13 cellular contexts compared by ENCODE assay signal in the genomic region with DNA sequence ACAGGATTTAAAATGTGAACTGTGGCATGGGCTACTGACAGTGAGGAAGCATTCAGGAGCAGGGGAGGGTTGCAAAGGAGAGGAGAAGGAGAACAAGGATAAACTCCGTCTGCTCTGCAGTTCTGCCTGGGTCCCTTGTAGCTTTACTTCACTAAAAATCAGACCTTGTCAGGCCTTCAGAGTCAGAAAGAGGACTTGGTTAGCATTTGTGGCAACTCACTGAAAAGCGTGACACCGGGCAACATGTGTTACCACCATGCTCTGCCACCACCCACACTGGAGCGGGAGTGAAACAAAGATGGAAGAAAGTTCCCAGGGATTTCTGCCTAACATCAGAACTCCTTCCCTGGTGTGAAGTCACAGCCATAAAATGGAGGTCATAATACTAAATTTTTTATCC. TPM values are rescaled to one million over a fixed set of nuclear protein-coding genes. Genes with fewer than 3 reads are reported as not detected.
DNase-seq lines count a peak whose midpoint lies in the region; ATAC-seq and TF ChIP-seq lines count a peak whose summit lies in the region.
"Had no signal": no experiment of that assay in that cellular context is flagged by ENCODE, and none has a peak within 500 bp of the region (broad histone marks: within the 10 kb centered on the region; RNA-seq: fewer than 3 reads in every experiment).

No MANE protein-coding gene starts in this region.

- peak; percentile 17 to 30 for ATAC-seq in activated T-cell treated with anti-CD3 and anti-CD28 coated beads, Interleukin-2, amount 50 U/mL, for 4 hours
- ATAC-seq in activated CD8-positive, alpha-beta T cell treated with anti-CD3 and anti-CD28 coated beads, Interleukin-2, amount 10 ng/mL, durations not matched to agents 7 days and 5 days: no peak
- ATAC-seq: sciatic nerve had no signal

- TF ChIP-seq CTCF in esophagus muscularis mucosa (IDR thresholded peaks at IDR 0.05) (no peak), stomach (IDR thresholded peaks at IDR 0.05) (no peak)

- CTCF ChIA-PET in activated CD8-positive, alpha-beta T cell treated with anti-CD3 and anti-CD28 coated beads, Interleukin-2, amount 10 ng/mL, durations not matched to agents 7 days and 5 days (lab: Charles Lee): interaction anchor here (0.6 to 7.8 kb wide), 19 partner anchors 9 to 166 kb away, joined by 3 to 175 read pairs (median 9); partner anchors contain the start of gene FYB1

- no peaks in the 10 kb centered on the region for H3K9me3 ChIP-seq in esophagus muscularis mucosa
- no peaks in the 10 kb centered on the region for H3K9me3 ChIP-seq in stomach
- H3K9me3 ChIP-seq: thyroid gland had no signal

- peaks cover 4% of the 10 kb centered on the region for H3K36me3 Mint-ChIP-seq in activated T-cell treated with anti-CD3 and anti-CD28 coated beads, Interleukin-2, amount 50 U/mL, for 4 hours (ENCODE audit: insufficient read depth)
- peaks cover 45% of the 10 kb centered on the region for H3K36me3 Mint-ChIP-seq in activated CD8-positive, alpha-beta T cell treated with anti-CD3 and anti-CD28 coated beads, Interleukin-2, amount 10 ng/mL, durations not matched to agents 7 days and 5 days (ENCODE audit: low read depth)

- H3K4me1 ChIP-seq in esophagus muscularis mucosa: no peaks in the 10 kb centered on the region
- H3K4me1 ChIP-seq in stomach: peaks cover 0 to 4% (median 0%) of the 10 kb centered on the region in 4 donors

- TF ChIP-seq EP300 in esophagus muscularis mucosa (IDR thresholded peaks at IDR 0.05) (no peak), stomach (IDR thresholded peaks at IDR 0.05) (no peak)

- H3K27ac Mint-ChIP-seq in activated CD8-positive, alpha-beta T cell treated with anti-CD3 and anti-CD28 coated beads, Interleukin-2, amount 10 ng/mL, durations not matched to agents 7 days and 5 days: peak overlapping the region; percentile 86

- no peak for DNase-seq in activated T-cell treated with anti-CD3 and anti-CD28 coated beads, Interleukin-2, amount 50 U/mL, for 4 hours
- no peak for DNase-seq in activated T-cell treated with anti-CD3 and anti-CD28 coated beads for 4 hours
- DNase-seq in activated CD8-positive, alpha-beta T cell treated with anti-CD3 and anti-CD28 coated beads, Interleukin-2, amount 10 ng/mL, durations not matched to agents 7 days and 5 days: peak; percentile 52
- peak; percentile 64 for DNase-seq in esophagus muscularis mucosa (ENCODE audit: extremely low spot score)
- DNase-seq in stomach: no peak
- DNase-seq in NCI-H69 (lab: John Stamatoyannopoulos, UW): no peak
- DNase-seq in hippocampal formation (lab: John Stamatoyannopoulos, UW): no peak
- no peak for DNase-seq in putamen (ENCODE audit: low spot score)
- DNase-seq: DMS153, SIG-M5, thyroid gland had no signal

- H3K4me3 ChIP-seq in esophagus muscularis mucosa: no peak overlapping the region
- H3K4me3 ChIP-seq in stomach: peak overlapping the region in 3 of 4 donors; percentile 2 to 17 (median 8)
- H3K4me3 ChIP-seq: thyroid gland had no signal

- peak overlapping the region; percentile 91 for H3K4me3 Mint-ChIP-seq in activated T-cell treated with anti-CD3 and anti-CD28 coated beads, Interleukin-2, amount 50 U/mL, for 4 hours
- peak overlapping the region; percentile 86 for H3K4me3 Mint-ChIP-seq in activated CD8-positive, alpha-beta T cell treated with anti-CD3 and anti-CD28 coated beads, Interleukin-2, amount 10 ng/mL, durations not matched to agents 7 days and 5 days

- TF ChIP-seq POLR2A in esophagus muscularis mucosa (IDR thresholded peaks at IDR 0.05; ENCODE audit: low read depth): no peak
- no peak for TF ChIP-seq POLR2A in stomach (IDR thresholded peaks at IDR 0.05)

- POLR2A ChIA-PET in activated CD8-positive, alpha-beta T cell treated with anti-CD3 and anti-CD28 coated beads, Interleukin-2, amount 10 ng/mL, durations not matched to agents 7 days and 5 days (lab: Charles Lee): interaction anchor here (0.7 to 9.5 kb wide), 6 partner anchors 11 to 85 kb away, joined by 3 to 101 read pairs (median 23); no protein-coding TSS in a partner anchor

- intact Hi-C loops in esophagus muscularis mucosa (cut with DNase I): no loop called here
- intact Hi-C loops in stomach (cut with DNase I; ENCODE audit: low total_unique reads): no loop called here

- no peak overlapping the region for H3K27ac ChIP-seq in esophagus muscularis mucosa (replicated peaks in 1 of 4)
- H3K27ac ChIP-seq in stomach: peak overlapping the region in 3 of 5 donors; percentile 15 to 21 (median 17)
- H3K27ac ChIP-seq: thyroid gland had no signal

- H3K27me3 Mint-ChIP-seq in activated T-cell treated with anti-CD3 and anti-CD28 coated beads, Interleukin-2, amount 50 U/mL, for 4 hours (ENCODE audit: low read depth): no peaks in the 10 kb centered on the region
- no peaks in the 10 kb centered on the region for H3K27me3 Mint-ChIP-seq in activated CD8-positive, alpha-beta T cell treated with anti-CD3 and anti-CD28 coated beads, Interleukin-2, amount 10 ng/mL, durations not matched to agents 7 days and 5 days (ENCODE audit: low read depth)

- H3K4me1 Mint-ChIP-seq in activated T-cell treated with anti-CD3 and anti-CD28 coated beads, Interleukin-2, amount 50 U/mL, for 4 hours (ENCODE audit: low read depth): peaks cover 44% of the 10 kb centered on the region
- peaks cover 38% of the 10 kb centered on the region for H3K4me1 Mint-ChIP-seq in activated CD8-positive, alpha-beta T cell treated with anti-CD3 and anti-CD28 coated beads, Interleukin-2, amount 10 ng/mL, durations not matched to agents 7 days and 5 days (ENCODE audit: low read depth)

- H3K36me3 ChIP-seq in esophagus muscularis mucosa (no peaks in the 10 kb centered on the region), stomach (no peaks in the 10 kb centered on the region)
- H3K36me3 ChIP-seq: thyroid gland had no signal

- H3K27me3 ChIP-seq in esophagus muscularis mucosa: no peaks in the 10 kb centered on the region
- peaks cover 0 to 3% (median 0%) of the 10 kb centered on the region in 3 donors for H3K27me3 ChIP-seq in stomach
- H3K27me3 ChIP-seq: thyroid gland had no signal

- WGBS in esophagus muscularis mucosa: 88% methylated on average over 4 of the region's 4 CpGs
- WGBS in stomach, 5 donors: 84 to 93% (median 88%) methylated on average over 4 of the region's 4 CpGs

- H3K9me3 Mint-ChIP-seq in activated T-cell treated with anti-CD3 and anti-CD28 coated beads, Interleukin-2, amount 50 U/mL, for 4 hours: no peaks in the 10 kb centered on the region
- H3K9me3 Mint-ChIP-seq in activated CD8-positive, alpha-beta T cell treated with anti-CD3 and anti-CD28 coated beads, Interleukin-2, amount 10 ng/mL, durations not matched to agents 7 days and 5 days (ENCODE audit: insufficient read depth): no peaks in the 10 kb centered on the region

RNA-seq across cellular contexts. Expression of gene FYB1, which starts 19.3 kb away (rescaled TPM):
- 10 to 100 TPM; 33.4 to 39.0 (median 37.9) TPM for total RNA-seq in activated T-cell treated with anti-CD3 and anti-CD28 coated beads, Interleukin-2, amount 50 U/mL, for 4 hours
- total RNA-seq in activated CD8-positive, alpha-beta T cell treated with anti-CD3 and anti-CD28 coated beads, Interleukin-2, amount 10 ng/mL, durations not matched to agents 7 days and 5 days: 100 to 1,000 TPM; 198 to 215 TPM
- total RNA-seq in esophagus muscularis mucosa: 10 to 100 TPM in 1 of 4 donors, 1 to 10 TPM in 3; 3.2 to 12.9 (median 3.9) TPM
- 10 to 100 TPM in 2 of 5 donors, 1 to 10 TPM in 3; 3.5 to 22.9 (median 9.2) TPM for total RNA-seq in stomach
- polyA plus RNA-seq in stomach: 1 to 10 TPM; 2.0 to 4.7 (median 2.4) TPM
- total RNA-seq: glomerular endothelial cell had no signal

Comparison
In these comparisons a context has a peak if more than half of its experiments do, and no peak if none do; other contexts are left out.
1. DNase-seq: peak in activated CD8-positive, alpha-beta T cell treated with anti-CD3 and anti-CD28 coated beads, Interleukin-2, amount 10 ng/mL, durations not matched to agents 7 days and 5 days (single experiment) and esophagus muscularis mucosa (single experiment); none in activated T-cell treated with anti-CD3 and anti-CD28 coated beads, Interleukin-2, amount 50 U/mL, for 4 hours (single experiment), activated T-cell treated with anti-CD3 and anti-CD28 coated beads for 4 hours (single experiment), stomach (single experiment), NCI-H69 (single experiment), hippocampal formation (0 of 2) and putamen (single experiment).
2. H3K27ac ChIP-seq: peak in stomach (3 of 5); none in esophagus muscularis mucosa (0 of 4).
3. H3K4me3 ChIP-seq: peak in stomach (3 of 4); none in esophagus muscularis mucosa (0 of 4).
4. RNA of gene FYB1, which starts 19.3 kb away (total RNA-seq): 198 to 215 TPM in activated CD8-positive, alpha-beta T cell treated with anti-CD3 and anti-CD28 coated beads, Interleukin-2, amount 10 ng/mL, durations not matched to agents 7 days and 5 days; 33.4 to 39.0 TPM in activated T-cell treated with anti-CD3 and anti-CD28 coated beads, Interleukin-2, amount 50 U/mL, for 4 hours, 3.5 to 22.9 TPM in stomach and 3.2 to 12.9 TPM in esophagus muscularis mucosa; every median in the first group is over 4 times any median in the second.